ENCODE assay signal across 9 cellular contexts in genomic region chr1:214558002-214558770, GRCh38. TPM values are rescaled to one million over a fixed set of nuclear protein-coding genes. Genes with fewer than 3 reads are reported as not detected.
DNase-seq lines count a peak whose midpoint lies in the region; ATAC-seq and TF ChIP-seq lines count a peak whose summit lies in the region.
"Had no signal": no experiment of that assay in that cellular context is flagged by ENCODE, and none has a peak within 500 bp of the region (broad histone marks: within the 10 kb centered on the region; RNA-seq: fewer than 3 reads in every experiment).

No MANE protein-coding gene starts in this region.

- intact Hi-C loops in transverse colon (cut with DNase I; ENCODE audit: low total_unique reads): no loop called here

- no peak overlapping the region for H3K27ac Mint-ChIP-seq in natural killer cell treated with Interleukin-12 subunit alpha and Interleukin-12 subunit beta and Interleukin-15 and Interleukin-18, amount 100 ng/mL, for 72 hours
- H3K27ac Mint-ChIP-seq: brain had no signal

- H3K27ac ChIP-seq in osteoblast (ENCODE audit: low read depth, low read length): peak overlapping the region; percentile 60
- H3K27ac ChIP-seq in caudate nucleus (ENCODE audit: low read depth, low read length): no peak overlapping the region
- no peak overlapping the region for H3K27ac ChIP-seq in transverse colon

- H2AFZ ChIP-seq in osteoblast (ENCODE audit: low read length): peak overlapping the region; percentile 45

- H3K36me3 ChIP-seq in osteoblast (ENCODE audit: insufficient read depth, low read length) (no peaks in the 10 kb centered on the region), transverse colon (no peaks in the 10 kb centered on the region)

- no peak for TF ChIP-seq POLR2A in transverse colon (IDR thresholded peaks at IDR 0.05)

- peaks cover 23% of the 10 kb centered on the region for H3K4me1 ChIP-seq in osteoblast (ENCODE audit: insufficient read depth, low read length)
- H3K4me1 ChIP-seq in transverse colon: no peaks in the 10 kb centered on the region

- peak overlapping the region; percentile 61 for H3K4me2 ChIP-seq in osteoblast (ENCODE audit: insufficient read depth, low read length)

- H3K79me2 ChIP-seq in osteoblast (ENCODE audit: insufficient read depth, low read length): no peaks in the 10 kb centered on the region

- H3K9me3 ChIP-seq in osteoblast (ENCODE audit: low read depth, low read length) (no peaks in the 10 kb centered on the region), transverse colon (no peaks in the 10 kb centered on the region)

- 48 to 64% methylated on average over 4 to 8 of the region's 8 CpGs for WGBS in transverse colon (ENCODE audit: low coverage in 1 of 2), 2 donors

- no peaks in the 10 kb centered on the region for H3K4me1 Mint-ChIP-seq in natural killer cell treated with Interleukin-12 subunit alpha and Interleukin-12 subunit beta and Interleukin-15 and Interleukin-18, amount 100 ng/mL, for 72 hours (ENCODE audit: low read depth in 2 of 2)
- H3K4me1 Mint-ChIP-seq: brain had no signal

- no peaks in the 10 kb centered on the region for H3K36me3 Mint-ChIP-seq in natural killer cell treated with Interleukin-12 subunit alpha and Interleukin-12 subunit beta and Interleukin-15 and Interleukin-18, amount 100 ng/mL, for 72 hours
- H3K36me3 Mint-ChIP-seq: brain had no signal

- DNase-seq in astrocyte of the hippocampus (ENCODE audit: low read depth, low spot score) (peak; percentile 80), osteoblast (ENCODE audit: insufficient read length, low spot score, missing footprints) (peak; percentile 91), caudate nucleus (lab: John Stamatoyannopoulos, UW) (no peak), transverse colon (no peak), GF-D8 (lab: John Stamatoyannopoulos, UW) (no peak)
- DNase-seq in natural killer cell treated with Interleukin-12 subunit alpha and Interleukin-12 subunit beta and Interleukin-15 and Interleukin-18, amount 100 ng/mL, for 72 hours (ENCODE audit: low spot score): no peak

- H3K9me3 Mint-ChIP-seq in natural killer cell treated with Interleukin-12 subunit alpha and Interleukin-12 subunit beta and Interleukin-15 and Interleukin-18, amount 100 ng/mL, for 72 hours: no peaks in the 10 kb centered on the region

- in situ Hi-C loops in transverse colon (cut with MboI; ENCODE audit: low pct_ligation_motif_present in 1 of 4, low pct_unique_long_range_greater_than_20kb in 1 of 4, low sequenced_read_pairs in 3 of 4): no loop called here

- ATAC-seq in GM19043 (IDR thresholded peaks at IDR 0.05; ENCODE audit: low read depth, unreplicated experiment): peak; percentile 43
- ATAC-seq in HG03378 (IDR thresholded peaks at IDR 0.05; ENCODE audit: unreplicated experiment): peak; percentile 83
- ATAC-seq in natural killer cell treated with Interleukin-12 subunit alpha and Interleukin-12 subunit beta and Interleukin-15 and Interleukin-18, amount 100 ng/mL, for 72 hours: no peak

- no peaks in the 10 kb centered on the region for H4K20me1 ChIP-seq in osteoblast (ENCODE audit: insufficient read depth, low read length)

- TF ChIP-seq CTCF in osteoblast (IDR thresholded peaks at IDR 0.05; ENCODE audit: extremely low read depth, low read depth, low read length) (no peak), transverse colon (IDR thresholded peaks at IDR 0.05) (no peak)

- no peak for TF ChIP-seq EP300 in transverse colon (IDR thresholded peaks at IDR 0.05; ENCODE audit: low read depth)

- no peak overlapping the region for H3K4me3 Mint-ChIP-seq in natural killer cell treated with Interleukin-12 subunit alpha and Interleukin-12 subunit beta and Interleukin-15 and Interleukin-18, amount 100 ng/mL, for 72 hours
- H3K4me3 Mint-ChIP-seq: brain had no signal

- peaks cover 28 to 44% of the 10 kb centered on the region in 2 donors for H3K27me3 Mint-ChIP-seq in natural killer cell treated with Interleukin-12 subunit alpha and Interleukin-12 subunit beta and Interleukin-15 and Interleukin-18, amount 100 ng/mL, for 72 hours

- no peaks in the 10 kb centered on the region for H3K27me3 ChIP-seq in osteoblast (ENCODE audit: insufficient read depth, low read length)
- H3K27me3 ChIP-seq in transverse colon: no peaks in the 10 kb centered on the region

- no peak overlapping the region for H3K4me3 ChIP-seq in osteoblast (ENCODE audit: insufficient read depth, low read length)
- H3K4me3 ChIP-seq in transverse colon: no peak overlapping the region

RNA-seq across cellular contexts. Expression of gene PTPN14, which starts 6.8 kb away (rescaled TPM):
- total RNA-seq in osteoblast (122 and 131 TPM in 2 replicates), transverse colon (1 to 10 TPM; 4.5 to 9.7 (median 7.1) TPM)
- total RNA-seq in natural killer cell treated with Interleukin-12 subunit alpha and Interleukin-12 subunit beta and Interleukin-15 and Interleukin-18, amount 100 ng/mL, for 72 hours: under 1 TPM; 0.05 to 0.14 TPM

RNA-seq across cellular contexts. Expression of gene CENPF, which starts 44.8 kb away (rescaled TPM):
- total RNA-seq in osteoblast (8.3 and 8.5 TPM in 2 replicates), transverse colon (10 to 100 TPM in 1 of 4 donors, 1 to 10 TPM in 3; 1.5 to 49.8 (median 3.4) TPM)
- total RNA-seq in natural killer cell treated with Interleukin-12 subunit alpha and Interleukin-12 subunit beta and Interleukin-15 and Interleukin-18, amount 100 ng/mL, for 72 hours: 10 to 100 TPM; 28.7 to 56.7 TPM

Comparison
In these comparisons a context has a peak if more than half of its experiments do, and no peak if none do; other contexts are left out.
1. ATAC-seq: peak in GM19043 (single experiment) and HG03378 (single experiment); none in natural killer cell treated with Interleukin-12 subunit alpha and Interleukin-12 subunit beta and Interleukin-15 and Interleukin-18, amount 100 ng/mL, for 72 hours (0 of 2).
2. DNase-seq: peak in astrocyte of the hippocampus (single experiment) and osteoblast (single experiment); none in caudate nucleus (0 of 61), natural killer cell treated with Interleukin-12 subunit alpha and Interleukin-12 subunit beta and Interleukin-15 and Interleukin-18, amount 100 ng/mL, for 72 hours (single experiment), transverse colon (single experiment) and GF-D8 (single experiment).
3. RNA of gene PTPN14, which starts 6.8 kb away (total RNA-seq): 122 to 131 TPM in osteoblast; 4.5 to 9.7 TPM in transverse colon and 0.05 to 0.14 TPM in natural killer cell treated with Interleukin-12 subunit alpha and Interleukin-12 subunit beta and Interleukin-15 and Interleukin-18, amount 100 ng/mL, for 72 hours; every median in the first group is over 10 times any median in the second.